In the genomic region with DNA sequence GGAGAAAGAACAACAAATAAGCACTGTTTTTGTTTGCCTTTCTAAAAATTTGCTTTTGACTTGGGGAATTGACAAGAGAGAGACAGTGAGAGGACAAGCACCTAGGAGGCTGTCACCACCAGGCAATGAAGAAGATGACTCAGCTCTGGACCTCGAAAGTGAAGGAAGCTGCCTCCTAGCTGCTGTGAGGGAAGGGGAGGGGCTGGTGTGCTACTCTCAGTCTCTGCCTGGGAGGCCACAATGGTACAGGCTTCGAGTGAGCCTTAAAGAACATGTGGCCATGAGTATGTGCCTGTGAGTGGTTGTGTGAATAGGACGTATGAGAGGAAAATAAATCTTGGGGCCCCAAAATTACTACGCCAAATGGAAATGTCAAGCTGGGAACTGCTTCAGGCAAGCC, we compare ENCODE assay signal across 8 cellular contexts. TPM values are rescaled to one million over a fixed set of nuclear protein-coding genes. Genes with fewer than 3 reads are reported as not detected.
A peak's percentile ranks its signal among the peaks of the same experiment; 100 is the strongest.
DNase-seq lines count a peak whose midpoint lies in the region; ATAC-seq lines count a peak whose summit lies in the region.

No MANE protein-coding gene starts in this region.

- no peaks in the 10 kb centered on the region for H3K4me1 ChIP-seq in naive thymus-derived CD4-positive, alpha-beta T cell (ENCODE audit: control insufficient read depth in 2 of 2, insufficient read depth in 2 of 2, low read length in 2 of 2)

- DNase-seq in HT-29 (ENCODE audit: low spot score) = peak; percentile 54
- DNase-seq in activated CD8-positive, alpha-beta T cell treated with anti-CD3 and anti-CD28 coated beads, Interleukin-2, amount 10 ng/mL, durations not matched to agents 7 days and 5 days = peak; percentile 42
- peak in 1 of 9 donors; percentile 26 for DNase-seq in naive thymus-derived CD4-positive, alpha-beta T cell
- no peak for DNase-seq in NCI-H2171 treated with DMSO at 0.1 percent for 48 hours (lab: John Stamatoyannopoulos, UW)
- DNase-seq in NCI-H128 (lab: John Stamatoyannopoulos, UW; ENCODE audit: unreplicated experiment) = no peak
- DNase-seq in ureter (ENCODE audit: low spot score) = no peak

- no peaks in the 10 kb centered on the region for H3K9me3 Mint-ChIP-seq in activated CD8-positive, alpha-beta T cell treated with anti-CD3 and anti-CD28 coated beads, Interleukin-2, amount 10 ng/mL, durations not matched to agents 7 days and 5 days (ENCODE audit: insufficient read depth)
- no peaks in the 10 kb centered on the region for H3K9me3 Mint-ChIP-seq in naive thymus-derived CD4-positive, alpha-beta T cell

- peaks cover 15% of the 10 kb centered on the region for H3K27me3 Mint-ChIP-seq in activated CD8-positive, alpha-beta T cell treated with anti-CD3 and anti-CD28 coated beads, Interleukin-2, amount 10 ng/mL, durations not matched to agents 7 days and 5 days (ENCODE audit: low read depth)
- H3K27me3 Mint-ChIP-seq in naive thymus-derived CD4-positive, alpha-beta T cell = peaks cover 0 to 9% (median 0%) of the 10 kb centered on the region in 5 donors

- intact Hi-C loops in naive thymus-derived CD4-positive, alpha-beta T cell (cut with micrococcal nuclease) = loop anchor here in 1 of 2 donors (10.0 kb wide), 1 partner anchor 658 kb away; no protein-coding TSS in a partner anchor

- no peak overlapping the region for H3K27ac Mint-ChIP-seq in activated CD8-positive, alpha-beta T cell treated with anti-CD3 and anti-CD28 coated beads, Interleukin-2, amount 10 ng/mL, durations not matched to agents 7 days and 5 days
- H3K27ac Mint-ChIP-seq in naive thymus-derived CD4-positive, alpha-beta T cell = no peak overlapping the region

- H3K27me3 ChIP-seq in naive thymus-derived CD4-positive, alpha-beta T cell (ENCODE audit: control insufficient read depth in 2 of 2, insufficient read depth in 2 of 2, low read length in 2 of 2) = no peaks in the 10 kb centered on the region

- POLR2A ChIA-PET in activated CD8-positive, alpha-beta T cell treated with anti-CD3 and anti-CD28 coated beads, Interleukin-2, amount 10 ng/mL, durations not matched to agents 7 days and 5 days (lab: Charles Lee) = no interaction called here
- POLR2A ChIA-PET in naive thymus-derived CD4-positive, alpha-beta T cell (lab: Charles Lee) = no interaction called here

- CTCF ChIA-PET in activated CD8-positive, alpha-beta T cell treated with anti-CD3 and anti-CD28 coated beads, Interleukin-2, amount 10 ng/mL, durations not matched to agents 7 days and 5 days (lab: Charles Lee) = interaction anchor here (1.1 to 9.6 kb wide), 2 partner anchors 10 to 1168 kb away, joined by 5 to 121 read pairs; no protein-coding TSS in a partner anchor
- CTCF ChIA-PET in naive thymus-derived CD4-positive, alpha-beta T cell (lab: Charles Lee) = interaction anchor here (0.7 kb wide), 1 partner anchor 1173 kb away, joined by 3 read pairs; no protein-coding TSS in a partner anchor

- H3K9me3 ChIP-seq in naive thymus-derived CD4-positive, alpha-beta T cell (ENCODE audit: control insufficient read depth in 2 of 3, low read length in 3 of 3) = no peaks in the 10 kb centered on the region

- H3K4me3 ChIP-seq in naive thymus-derived CD4-positive, alpha-beta T cell (ENCODE audit: low read length) = no peak overlapping the region

- no peaks in the 10 kb centered on the region for H3K36me3 Mint-ChIP-seq in activated CD8-positive, alpha-beta T cell treated with anti-CD3 and anti-CD28 coated beads, Interleukin-2, amount 10 ng/mL, durations not matched to agents 7 days and 5 days (ENCODE audit: low read depth)
- no peaks in the 10 kb centered on the region for H3K36me3 Mint-ChIP-seq in naive thymus-derived CD4-positive, alpha-beta T cell

- ATAC-seq in GM18519 (IDR thresholded peaks at IDR 0.05; ENCODE audit: low FRiP score, unreplicated experiment) (peak; percentile 98), GM21786 (IDR thresholded peaks at IDR 0.05; ENCODE audit: unreplicated experiment) (peak; percentile 99)
- peak; percentile 49 for ATAC-seq in activated CD8-positive, alpha-beta T cell treated with anti-CD3 and anti-CD28 coated beads, Interleukin-2, amount 10 ng/mL, durations not matched to agents 7 days and 5 days
- peak; percentile 77 for ATAC-seq in naive thymus-derived CD4-positive, alpha-beta T cell

- peaks cover 15% of the 10 kb centered on the region for H3K4me1 Mint-ChIP-seq in activated CD8-positive, alpha-beta T cell treated with anti-CD3 and anti-CD28 coated beads, Interleukin-2, amount 10 ng/mL, durations not matched to agents 7 days and 5 days (ENCODE audit: low read depth)
- peaks cover 0 to 15% (median 0%) of the 10 kb centered on the region in 7 donors for H3K4me1 Mint-ChIP-seq in naive thymus-derived CD4-positive, alpha-beta T cell

- H3K4me3 Mint-ChIP-seq in activated CD8-positive, alpha-beta T cell treated with anti-CD3 and anti-CD28 coated beads, Interleukin-2, amount 10 ng/mL, durations not matched to agents 7 days and 5 days = no peak overlapping the region
- H3K4me3 Mint-ChIP-seq in naive thymus-derived CD4-positive, alpha-beta T cell = no peak overlapping the region

- no peaks in the 10 kb centered on the region for H3K36me3 ChIP-seq in naive thymus-derived CD4-positive, alpha-beta T cell (ENCODE audit: control insufficient read depth in 2 of 3, insufficient read depth in 3 of 3, low read length in 3 of 3)

- no peak overlapping the region for H3K27ac ChIP-seq in naive thymus-derived CD4-positive, alpha-beta T cell (ENCODE audit: low read depth, low read length)

RNA-seq across cellular contexts. Expression of a gene that starts 7.1 kb away (rescaled TPM):
- 984 and 1,144 TPM in 2 replicates for total RNA-seq in HT-29 (2014; rRNA removed; shearing (Covaris generic))
- total RNA-seq in activated CD8-positive, alpha-beta T cell treated with anti-CD3 and anti-CD28 coated beads, Interleukin-2, amount 10 ng/mL, durations not matched to agents 7 days and 5 days = 1 to 10 TPM; 2.2 to 3.3 TPM
- 10 to 100 TPM in 2 of 5 experiments, 1 to 10 TPM in 3; 5.7 to 29.5 (median 9.3) TPM for total RNA-seq in naive thymus-derived CD4-positive, alpha-beta T cell
- polyA plus RNA-seq in naive thymus-derived CD4-positive, alpha-beta T cell = 1 to 10 TPM in 1 of 2 donors, under 1 TPM in 1; 0.77 to 2.6 TPM
- total RNA-seq in ureter = 74.5 TPM

RNA-seq across cellular contexts. Expression of a gene that starts 24.3 kb away (rescaled TPM):
- total RNA-seq in HT-29 (2014; rRNA removed; shearing (Covaris generic)) = not detected in 2 replicates
- not detected for total RNA-seq in activated CD8-positive, alpha-beta T cell treated with anti-CD3 and anti-CD28 coated beads, Interleukin-2, amount 10 ng/mL, durations not matched to agents 7 days and 5 days
- total RNA-seq in naive thymus-derived CD4-positive, alpha-beta T cell = 10 to 100 TPM in 1 of 5 experiments, 1 to 10 TPM in 1, under 1 TPM in 2, not detected in 1; 0.57 to 11.7 (median 1.5) TPM
- polyA plus RNA-seq in naive thymus-derived CD4-positive, alpha-beta T cell = under 1 TPM; 0.54 to 0.97 TPM
- 0.44 TPM for total RNA-seq in ureter

Comparison
In these comparisons a context has a peak if more than half of its experiments do, and no peak if none do; other contexts are left out.
1. ATAC-seq: peak in every context shown above with its lines; median percentile 99 in GM21786; 98 in GM18519; 77 in naive thymus-derived CD4-positive, alpha-beta T cell; 49 in activated CD8-positive, alpha-beta T cell treated with anti-CD3 and anti-CD28 coated beads, Interleukin-2, amount 10 ng/mL, durations not matched to agents 7 days and 5 days.
2. DNase-seq: peak in HT-29 (single experiment) and activated CD8-positive, alpha-beta T cell treated with anti-CD3 and anti-CD28 coated beads, Interleukin-2, amount 10 ng/mL, durations not matched to agents 7 days and 5 days (single experiment); none in NCI-H2171 treated with DMSO at 0.1 percent for 48 hours (single experiment), NCI-H128 (single experiment) and ureter (single experiment).
3. RNA of a gene that starts 7.1 kb away (total RNA-seq): 984 to 1,144 TPM in HT-29; 74.5 TPM in ureter (single experiment), 5.7 to 29.5 TPM in naive thymus-derived CD4-positive, alpha-beta T cell and 2.2 to 3.3 TPM in activated CD8-positive, alpha-beta T cell treated with anti-CD3 and anti-CD28 coated beads, Interleukin-2, amount 10 ng/mL, durations not matched to agents 7 days and 5 days; every median in the first group is over 10 times any median in the second.